20 cellular contexts compared by ENCODE assay signal in genomic region chr19:11447347-11448262, GRCh38. TPM values are rescaled to one million over a fixed set of nuclear protein-coding genes. Genes with fewer than 3 reads are reported as not detected.
"Had no signal": no experiment of that assay in that cellular context is flagged by ENCODE, and none has a peak within 500 bp of the region (broad histone marks: within the 10 kb centered on the region; RNA-seq: fewer than 3 reads in every experiment).

No MANE protein-coding gene starts in this region.

- H3K27me3 ChIP-seq: body of pancreas, cardiac muscle cell, ovary, right atrium auricular region, vagina had no signal

- H3K27ac ChIP-seq: body of pancreas, cardiac muscle cell, left ventricle myocardium inferior, prostate gland, right atrium auricular region, thoracic aorta, vagina had no signal

- H3K36me3 Mint-ChIP-seq: natural killer cell, type B pancreatic cell had no signal

- H3K4me3 Mint-ChIP-seq: activated CD4-positive, alpha-beta T cell treated with anti-CD3 and anti-CD28 coated beads, Interleukin-2, amount 10 ng/mL, durations not matched to agents 7 days and 5 days; activated CD8-positive, alpha-beta memory T cell treated with anti-CD3 and anti-CD28 coated beads, Interleukin-2, amount 10 ng/mL, durations not matched to agents 7 days and 5 days; activated CD8-positive, alpha-beta T cell treated with anti-CD3 and anti-CD28 coated beads for 36 hours; activated naive CD4-positive, alpha-beta T cell treated with anti-CD3 and anti-CD28 coated beads, Interleukin-2, amount 10 ng/mL, durations not matched to agents 7 days and 5 days; dendritic cell treated with granulocyte-macrophage colony-stimulating factor and Interleukin-4, amounts not matched to agents 40 ng/mL and 50 ng/mL, for 4 days; natural killer cell; type B pancreatic cell had no signal

- H3K4me3 ChIP-seq: body of pancreas, cardiac muscle cell, left ventricle myocardium inferior, ovary, prostate gland, right atrium auricular region, stomach, thoracic aorta, vagina had no signal

- H3K4me1 Mint-ChIP-seq: activated CD4-positive, alpha-beta T cell treated with anti-CD3 and anti-CD28 coated beads, Interleukin-2, amount 10 ng/mL, durations not matched to agents 7 days and 5 days; activated CD8-positive, alpha-beta memory T cell treated with anti-CD3 and anti-CD28 coated beads, Interleukin-2, amount 10 ng/mL, durations not matched to agents 7 days and 5 days; activated naive CD4-positive, alpha-beta T cell treated with anti-CD3 and anti-CD28 coated beads, Interleukin-2, amount 10 ng/mL, durations not matched to agents 7 days and 5 days had no signal

- H3K4me1 ChIP-seq: body of pancreas, prostate gland, vagina had no signal

- DNase-seq: activated CD4-positive, alpha-beta T cell treated with anti-CD3 and anti-CD28 coated beads, Interleukin-2, amount 10 ng/mL, durations not matched to agents 7 days and 5 days had no signal

- H3K9me3 ChIP-seq: body of pancreas, left ventricle myocardium inferior, ovary, prostate gland, right atrium auricular region, stomach, thoracic aorta, vagina had no signal

- H3K36me3 ChIP-seq: ovary had no signal

- H3K27me3 Mint-ChIP-seq: activated CD4-positive, alpha-beta T cell treated with anti-CD3 and anti-CD28 coated beads, Interleukin-2, amount 10 ng/mL, durations not matched to agents 7 days and 5 days; activated CD8-positive, alpha-beta memory T cell treated with anti-CD3 and anti-CD28 coated beads, Interleukin-2, amount 10 ng/mL, durations not matched to agents 7 days and 5 days; activated CD8-positive, alpha-beta T cell treated with anti-CD3 and anti-CD28 coated beads for 36 hours; type B pancreatic cell had no signal

- H3K27ac Mint-ChIP-seq: activated CD4-positive, alpha-beta T cell treated with anti-CD3 and anti-CD28 coated beads, Interleukin-2, amount 10 ng/mL, durations not matched to agents 7 days and 5 days; activated CD8-positive, alpha-beta memory T cell treated with anti-CD3 and anti-CD28 coated beads, Interleukin-2, amount 10 ng/mL, durations not matched to agents 7 days and 5 days; activated CD8-positive, alpha-beta T cell treated with anti-CD3 and anti-CD28 coated beads for 36 hours; activated naive CD4-positive, alpha-beta T cell treated with anti-CD3 and anti-CD28 coated beads, Interleukin-2, amount 10 ng/mL, durations not matched to agents 7 days and 5 days; dendritic cell treated with granulocyte-macrophage colony-stimulating factor and Interleukin-4, amounts not matched to agents 40 ng/mL and 50 ng/mL, for 4 days; type B pancreatic cell had no signal

- H3K9me3 Mint-ChIP-seq: activated CD4-positive, alpha-beta T cell treated with anti-CD3 and anti-CD28 coated beads, Interleukin-2, amount 10 ng/mL, durations not matched to agents 7 days and 5 days; activated CD8-positive, alpha-beta T cell treated with anti-CD3 and anti-CD28 coated beads for 36 hours; activated naive CD4-positive, alpha-beta T cell treated with anti-CD3 and anti-CD28 coated beads, Interleukin-2, amount 10 ng/mL, durations not matched to agents 7 days and 5 days; dendritic cell treated with granulocyte-macrophage colony-stimulating factor and Interleukin-4, amounts not matched to agents 40 ng/mL and 50 ng/mL, for 4 days; natural killer cell; type B pancreatic cell had no signal

- FAIRE-seq: kidney had no signal

RNA-seq across cellular contexts. Expression of gene ODAD3, which starts 12.7 kb away (rescaled TPM):
- total RNA-seq: activated CD4-positive, alpha-beta T cell treated with anti-CD3 and anti-CD28 coated beads, Interleukin-2, amount 10 ng/mL, durations not matched to agents 7 days and 5 days; natural killer cell; skeletal muscle tissue; stomach; T-helper 2 cell treated with Interferon-gamma antibody and Interleukin-4, amounts not matched to agents 100 ng/mL and 5 ng/mL, for 36 hours; vagina had no signal

RNA-seq across cellular contexts. Expression of gene RGL3, which starts 28.5 kb away (rescaled TPM):
- total RNA-seq: activated CD4-positive, alpha-beta T cell treated with anti-CD3 and anti-CD28 coated beads, Interleukin-2, amount 10 ng/mL, durations not matched to agents 7 days and 5 days; activated CD8-positive, alpha-beta memory T cell treated with anti-CD3 and anti-CD28 coated beads, Interleukin-2, amount 10 ng/mL, durations not matched to agents 7 days and 5 days; activated CD8-positive, alpha-beta T cell treated with anti-CD3 and anti-CD28 coated beads for 36 hours; skeletal muscle tissue; T-helper 2 cell treated with Interferon-gamma antibody and Interleukin-4, amounts not matched to agents 100 ng/mL and 5 ng/mL, for 36 hours had no signal

RNA-seq across cellular contexts. Expression of gene ELAVL3, which starts 33.2 kb away (rescaled TPM):
- total RNA-seq: activated CD8-positive, alpha-beta memory T cell treated with anti-CD3 and anti-CD28 coated beads, Interleukin-2, amount 10 ng/mL, durations not matched to agents 7 days and 5 days; activated CD8-positive, alpha-beta T cell treated with anti-CD3 and anti-CD28 coated beads for 36 hours; body of pancreas; natural killer cell; ovary; right atrium auricular region; skeletal muscle tissue; thoracic aorta had no signal
- polyA plus RNA-seq: fibroblast of lung, ovary had no signal
